Comparison of ENCODE assay signal across 19 cellular contexts in genomic region chr7:156148995-156149394, GRCh38.
A peak's percentile ranks its signal among the peaks of the same experiment; 100 is the strongest.
DNase-seq lines count a peak whose midpoint lies in the region; ATAC-seq, FAIRE-seq and TF ChIP-seq lines count a peak whose summit lies in the region.
"Had no signal": no experiment of that assay in that cellular context is flagged by ENCODE, and none has a peak within 500 bp of the region (broad histone marks: within the 10 kb centered on the region; RNA-seq: fewer than 3 reads in every experiment).

No MANE protein-coding gene starts in this region.

- H3K79me2 ChIP-seq in H1 (ENCODE audit: control insufficient read depth in 1 of 2, insufficient read depth in 2 of 2, low read length in 2 of 2): no peaks in the 10 kb centered on the region

- no peak overlapping the region for H2BK20ac ChIP-seq in H1 (ENCODE audit: low read length)

- CTCF ChIA-PET in H1 (lab: Charles Lee; ENCODE audit: partially characterized antibody): interaction anchor here (1.1 kb wide), 1 partner anchor 9 kb away, joined by 3 read pairs; no protein-coding TSS in a partner anchor

- H4K91ac ChIP-seq in H1 (replicated peaks; ENCODE audit: insufficient read length, low read length): no peak overlapping the region

- no peak overlapping the region for H3K4me3 ChIP-seq in H1 (ENCODE audit: extremely low read depth in 1 of 4, insufficient read depth in 2 of 4, low read depth in 3 of 4, low read length in 4 of 4)
- no peak overlapping the region for H3K4me3 ChIP-seq in upper lobe of right lung
- H3K4me3 ChIP-seq: BLaER1, GM23248 had no signal

- no peak overlapping the region for H2AFZ ChIP-seq in H1 (ENCODE audit: low read length)
- H2AFZ ChIP-seq: GM23248 had no signal

- H3K27ac ChIP-seq in H1 (ENCODE audit: low read depth, low read length) (no peak overlapping the region), upper lobe of right lung (no peak overlapping the region)
- H3K27ac ChIP-seq: BLaER1, C4-2B, GM23248 had no signal

- H3K9me3 ChIP-seq in H1 (ENCODE audit: insufficient read depth in 2 of 2, low read depth in 1 of 2, low read length in 1 of 2) (peaks cover 0 to 2% of the 10 kb centered on the region in 2 experiments; a peak in 1 of 4 replicates), upper lobe of right lung (no peaks in the 10 kb centered on the region)
- H3K9me3 ChIP-seq: BLaER1, Caco-2 had no signal

- H3K27me3 ChIP-seq in H1 (replicated peaks in 1 of 4; ENCODE audit: control insufficient read depth in 3 of 4, extremely low read depth in 1 of 4, insufficient read depth in 3 of 4, low read length in 3 of 4): no peaks in the 10 kb centered on the region
- no peaks in the 10 kb centered on the region for H3K27me3 ChIP-seq in upper lobe of right lung
- H3K27me3 ChIP-seq: BLaER1 had no signal

- no peak overlapping the region for H2BK12ac ChIP-seq in H1 (ENCODE audit: low read depth, low read length)

- H2AK5ac ChIP-seq in H1 (ENCODE audit: low read depth, low read length): no peak overlapping the region

- intact Hi-C loops in upper lobe of right lung (cut with DNase I): no loop called here

- ATAC-seq in upper lobe of right lung (no peak), GM18519 (IDR thresholded peaks at IDR 0.05; ENCODE audit: low FRiP score, unreplicated experiment) (no peak)
- ATAC-seq: CD8-positive, alpha-beta T cell; HCT116 had no signal

- H3K36me3 ChIP-seq in H1 (ENCODE audit: control insufficient read depth in 2 of 4, insufficient read depth in 4 of 4, low read length in 3 of 4) (no peaks in the 10 kb centered on the region), upper lobe of right lung (no peaks in the 10 kb centered on the region)
- H3K36me3 ChIP-seq: BLaER1 had no signal

- TF ChIP-seq CTCF in H1 (IDR thresholded peaks at IDR 0.05; ENCODE audit: control extremely low read depth in 1 of 3, insufficient read depth in 1 of 3, low read depth in 1 of 3, low read length in 3 of 3) (no peak), upper lobe of right lung (IDR thresholded peaks at IDR 0.05) (no peak), GM20000 (IDR thresholded peaks at IDR 0.05; ENCODE audit: extremely low read depth, missing control alignments) (no peak)

- no peak overlapping the region for H2BK15ac ChIP-seq in H1 (ENCODE audit: low read length)

- H3K79me1 ChIP-seq in H1 (ENCODE audit: low read depth, low read length): no peaks in the 10 kb centered on the region

- no peaks in the 10 kb centered on the region for H4K20me1 ChIP-seq in H1 (replicated peaks in 1 of 2; ENCODE audit: control insufficient read depth in 1 of 2, insufficient read depth in 2 of 2, low read length in 2 of 2)
- H4K20me1 ChIP-seq: BLaER1 had no signal

- H3K4me2 ChIP-seq in H1 (ENCODE audit: insufficient read depth in 1 of 2, low read depth in 2 of 2, low read length in 2 of 2): no peak overlapping the region
- H3K4me2 ChIP-seq: BLaER1 had no signal

- H3K4me1 ChIP-seq in H1 (replicated peaks in 1 of 4; ENCODE audit: control insufficient read depth in 3 of 4, insufficient read depth in 4 of 4, low read length in 3 of 4) (no peaks in the 10 kb centered on the region), upper lobe of right lung (no peaks in the 10 kb centered on the region)
- H3K4me1 ChIP-seq: BLaER1 had no signal

- 85% methylated on average over 9 of the region's 9 CpGs; no CpG with 5 or more reads in 1 of the 2 experiments for WGBS in H1 (ENCODE audit: extremely low coverage in 1 of 2, insufficient coverage in 1 of 2, insufficient read length in 1 of 2, insufficient replicate concordance in 2 of 2, low coverage in 1 of 2, low lambda C conversion rate in 2 of 2, missing lambda C conversion rate in 1 of 2), 2 experiments

- peak overlapping the region; percentile 36; the same call in 1 of the 2 replicates for H4K8ac ChIP-seq in H1 (ENCODE audit: extremely low read depth, insufficient read depth, low read length)

- H2BK5ac ChIP-seq in H1 (ENCODE audit: low read depth, low read length): no peak overlapping the region

- TF ChIP-seq POLR2A in H1 (IDR thresholded peaks at IDR 0.05; ENCODE audit: control extremely low read depth in 1 of 2, low read depth in 2 of 2, low read length in 2 of 2): no peak

- no peak overlapping the region for H4K5ac ChIP-seq in H1 (ENCODE audit: insufficient read length, low read depth, low read length)

- FAIRE-seq in H1 (lab: Jason Lieb, UNC): no peak
- FAIRE-seq: G401.6, GM12892 had no signal

- no peak for TF ChIP-seq EP300 in H1 (IDR thresholded peaks at IDR 0.05; ENCODE audit: borderline replicate concordance in 1 of 2, low read depth in 2 of 2, low read length in 2 of 2)

- no peak overlapping the region for H2BK120ac ChIP-seq in H1 (replicated peaks; ENCODE audit: low read depth, low read length)

- no peak overlapping the region for H3K18ac ChIP-seq in H1 (ENCODE audit: extremely low read depth, low read length)

- H3K14ac ChIP-seq in H1 (ENCODE audit: insufficient read length): no peak overlapping the region

- POLR2A ChIA-PET in H1 (lab: Charles Lee; ENCODE audit: partially characterized antibody): no interaction called here

- no peak overlapping the region for H3K4ac ChIP-seq in H1 (replicated peaks; ENCODE audit: insufficient read length, low read depth, low read length)

- DNase-seq in H1 (ENCODE audit: low read depth in 1 of 2, low spot score in 2 of 2): no peak
- DNase-seq in islet precursor cell: peak; percentile 23
- DNase-seq in upper lobe of right lung: peak; percentile 18
- no peak for DNase-seq in GM20000 (ENCODE audit: low spot score)
- DNase-seq in hepatic stellate cell (ENCODE audit: low spot score): no peak
- DNase-seq: Caco-2; CD4-positive, CD25-positive, alpha-beta regulatory T cell; CD8-positive, alpha-beta T cell; DMS153; DND-41; GM23248; H9; HFFc6 had no signal

- no peaks in the 10 kb centered on the region for H3K23me2 ChIP-seq in H1 (ENCODE audit: low read depth, low read length)

- H3K56ac ChIP-seq in H1 (replicated peaks; ENCODE audit: insufficient read length, low read depth, low read length): no peak overlapping the region

- no peak overlapping the region for H3K9ac ChIP-seq in H1 (replicated peaks in 1 of 4; ENCODE audit: extremely low read depth in 1 of 4, low read depth in 3 of 4, low read length in 3 of 4)
- H3K9ac ChIP-seq: BLaER1, GM23248 had no signal

- H3K23ac ChIP-seq in H1 (ENCODE audit: insufficient read length): no peak overlapping the region

- no peak for TF ChIP-seq RAD21 in H1 (IDR thresholded peaks at IDR 0.05 in 1 of 2, conservative IDR thresholded peaks at IDR 0.05 in 1 of 2; ENCODE audit: low read depth in 2 of 2, low read length in 2 of 2)

TF ChIP-seq in H1, 55 proteins besides CTCF, POLR2A, EP300 and RAD21:
- no peak for TF ChIP-seq GABPA (IDR thresholded peaks at IDR 0.05; ENCODE audit: borderline replicate concordance, insufficient read depth, low read length)
- no peak for TF ChIP-seq NRF1 (IDR thresholded peaks at IDR 0.05; ENCODE audit: low read depth, low read length)
- TF ChIP-seq RFX5 (IDR thresholded peaks at IDR 0.05; ENCODE audit: borderline replicate concordance, low read depth, low read length): no peak
- no peak for TF ChIP-seq BACH1 (IDR thresholded peaks at IDR 0.05; ENCODE audit: low read length)
- no peak for TF ChIP-seq TAF7 (optimal IDR thresholded peaks at IDR 0.05; ENCODE audit: borderline replicate concordance, low read depth, low read length)
- no peak for TF ChIP-seq KDM1A (IDR thresholded peaks at IDR 0.05; ENCODE audit: borderline replicate concordance, low read length)
- TF ChIP-seq CBX8 (IDR thresholded peaks at IDR 0.05; ENCODE audit: borderline replicate concordance, low read depth, low read length): no peak
- no peak for TF ChIP-seq PHF8 (conservative IDR thresholded peaks at IDR 0.05; ENCODE audit: low read depth, low read length)
- no peak for TF ChIP-seq E2F6 (IDR thresholded peaks at IDR 0.05)
- no peak for TF ChIP-seq USF2 (IDR thresholded peaks at IDR 0.05; ENCODE audit: low read length)
- TF ChIP-seq SIN3A (conservative IDR thresholded peaks at IDR 0.05 in 1 of 2, IDR thresholded peaks at IDR 0.05 in 1 of 2; ENCODE audit: low read depth in 1 of 2, low read length in 2 of 2): no peak
- TF ChIP-seq TCF12 (IDR thresholded peaks at IDR 0.05; ENCODE audit: low read depth, low read length): no peak
- TF ChIP-seq SAP30 (IDR thresholded peaks at IDR 0.05; ENCODE audit: insufficient read depth, insufficient replicate concordance, low read length): no peak
- no peak for TF ChIP-seq SIRT6 (IDR thresholded peaks at IDR 0.05; ENCODE audit: low read length)
- TF ChIP-seq BRCA1 (IDR thresholded peaks at IDR 0.05; ENCODE audit: low read depth, low read length): no peak
- no peak for TF ChIP-seq MAFK (IDR thresholded peaks at IDR 0.05; ENCODE audit: low read depth, low read length)
- no peak for TF ChIP-seq SP4 (IDR thresholded peaks at IDR 0.05; ENCODE audit: low read length)
- TF ChIP-seq FOSL1 (IDR thresholded peaks at IDR 0.05; ENCODE audit: insufficient read depth, low read depth, low read length): no peak

Comparison
In these comparisons a context has a peak if more than half of its experiments do, and no peak if none do; other contexts are left out.
1. DNase-seq: peak in islet precursor cell (single experiment) and upper lobe of right lung (single experiment); none in H1 (0 of 2), GM20000 (single experiment) and hepatic stellate cell (single experiment).